26 cellular contexts compared by ENCODE assay signal in the genomic region with DNA sequence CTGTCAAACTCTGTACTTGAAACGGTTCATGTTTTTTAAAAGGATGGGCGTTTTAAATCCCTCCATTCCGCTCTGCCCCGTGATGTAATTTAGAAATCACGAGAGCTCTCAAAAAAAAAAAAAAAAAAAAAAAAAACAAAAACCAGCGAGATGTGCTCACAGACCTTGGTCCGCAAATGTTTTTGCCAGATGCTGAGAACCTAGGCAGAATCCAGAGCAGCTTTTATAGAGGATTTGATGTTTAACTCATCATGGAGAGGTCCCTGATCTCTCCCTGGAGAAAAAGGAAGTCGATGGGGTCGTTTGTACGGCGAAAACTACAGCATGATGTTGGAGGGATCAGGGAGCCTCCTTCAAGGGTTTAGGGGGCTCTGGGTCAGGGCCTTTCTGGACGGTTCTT.
"Had no signal": no experiment of that assay in that cellular context is flagged by ENCODE, and none has a peak within 500 bp of the region (broad histone marks: within the 10 kb centered on the region; RNA-seq: fewer than 3 reads in every experiment).

No MANE protein-coding gene starts in this region.

- H3K4me3 Mint-ChIP-seq: activated CD8-positive, alpha-beta memory T cell treated with anti-CD3 and anti-CD28 coated beads, Interleukin-2, amount 10 ng/mL, durations not matched to agents 7 days and 5 days; activated naive CD4-positive, alpha-beta T cell treated with anti-CD3 and anti-CD28 coated beads, Interleukin-2, amount 50 U/mL, for 24 hours; activated T-cell treated with anti-CD3 and anti-CD28 coated beads, Interleukin-2, amount 50 U/mL, for 24 hours; activated T-helper 1 cell treated with anti-CD3 and anti-CD28 coated beads, Interleukin-12 subunit alpha, Interleukin-12 subunit beta, Interleukin-2, Interleukin-4 antibody, amounts not matched to agents 30 ng/mL and 10 ng/mL and 1 ng/mL, durations not matched to agents 14 hours and 24 hours and 36 hours; central memory CD8-positive, alpha-beta T cell; IgD-negative memory B cell; WTC11 had no signal

- H3K9me3 Mint-ChIP-seq: activated naive CD4-positive, alpha-beta T cell treated with anti-CD3 and anti-CD28 coated beads, Interleukin-2, amount 50 U/mL, for 24 hours; activated T-cell treated with anti-CD3 and anti-CD28 coated beads, Interleukin-2, amount 50 U/mL, for 24 hours; central memory CD8-positive, alpha-beta T cell had no signal

- DNase-seq: activated CD4-positive, alpha-beta T cell treated with anti-CD3 and anti-CD28 coated beads for 48 hours; activated CD4-positive, alpha-beta T cell treated with anti-CD3 and anti-CD28 coated beads, Interleukin-2, amount 50 U/mL, for 4 hours; activated CD4-positive, CD25-positive, alpha-beta regulatory T cell treated with anti-CD3 and anti-CD28 coated beads, Interleukin-2, amount 50 U/mL, for 72 hours; activated CD8-positive, alpha-beta memory T cell treated with anti-CD3 and anti-CD28 coated beads, Interleukin-2, amount 10 ng/mL, durations not matched to agents 7 days and 5 days; activated effector memory CD4-positive, alpha-beta T cell treated with Interleukin-2 at 50 U/mL for 16 hours; activated naive CD4-positive, alpha-beta T cell; activated T-cell treated with anti-CD3 and anti-CD28 coated beads, Interleukin-2, amount 50 U/mL, for 24 hours; body of pancreas; KG1; NCI-H1092; NCI-H1417 treated with DMSO at 0.1 percent for 48 hours; NCI-H1694; NCI-H2029 treated with DMSO at 0.1 percent for 48 hours; NCI-H345; NCI-H510A; NCI-H69; NK-92 treated with Interleukin-12 subunit alpha and Interleukin-12 subunit beta, amount 100 ng/mL, for 24 hours; OCI-M1; SHP77; SW 1271 had no signal

- H3K9me3 ChIP-seq: body of pancreas, SJSA1 had no signal

- H3K27ac Mint-ChIP-seq: activated CD8-positive, alpha-beta memory T cell treated with anti-CD3 and anti-CD28 coated beads, Interleukin-2, amount 10 ng/mL, durations not matched to agents 7 days and 5 days; activated naive CD4-positive, alpha-beta T cell treated with anti-CD3 and anti-CD28 coated beads, Interleukin-2, amount 50 U/mL, for 24 hours; activated T-cell treated with anti-CD3 and anti-CD28 coated beads, Interleukin-2, amount 50 U/mL, for 24 hours; activated T-helper 1 cell treated with anti-CD3 and anti-CD28 coated beads, Interleukin-12 subunit alpha, Interleukin-12 subunit beta, Interleukin-2, Interleukin-4 antibody, amounts not matched to agents 30 ng/mL and 10 ng/mL and 1 ng/mL, durations not matched to agents 14 hours and 24 hours and 36 hours had no signal

- H3K27me3 Mint-ChIP-seq: activated naive CD4-positive, alpha-beta T cell treated with anti-CD3 and anti-CD28 coated beads, Interleukin-2, amount 50 U/mL, for 24 hours; activated T-cell treated with anti-CD3 and anti-CD28 coated beads, Interleukin-2, amount 50 U/mL, for 24 hours had no signal

- H3K36me3 ChIP-seq: SJSA1 had no signal

- H3K27me3 ChIP-seq: body of pancreas, SJSA1 had no signal

- H3K4me3 ChIP-seq: body of pancreas, SJSA1 had no signal

- H3K27ac ChIP-seq: SJSA1 had no signal

- H3K36me3 Mint-ChIP-seq: activated naive CD4-positive, alpha-beta T cell treated with anti-CD3 and anti-CD28 coated beads, Interleukin-2, amount 50 U/mL, for 24 hours; IgD-negative memory B cell had no signal
